ENCODE assay signal across 8 cellular contexts in genomic region chr20:3820901-3821727, GRCh38. TPM values are rescaled to one million over a fixed set of nuclear protein-coding genes. Genes with fewer than 3 reads are reported as not detected.
DNase-seq lines count a peak whose midpoint lies in the region; TF ChIP-seq lines count a peak whose summit lies in the region.

No MANE protein-coding gene starts in this region.

- peak overlapping the region; percentile 98 for H3K27ac ChIP-seq in effector memory CD4-positive, alpha-beta T cell (ENCODE audit: insufficient read depth, low read length, poor library complexity, severe bottlenecking)
- peak overlapping the region; percentile 97 for H3K27ac ChIP-seq in neutrophil

- DNase-seq in GM06990 (ENCODE audit: extremely low read depth, insufficient read length) (no peak), RKO (ENCODE audit: low spot score) (no peak), mesenteric fat pad (ENCODE audit: low spot score) (no peak), epidermal melanocyte (ENCODE audit: insufficient read length, low spot score) (no peak)
- DNase-seq in Jurkat, Clone E6-1 (ENCODE audit: low read depth, low spot score), result no peak
- no peak for DNase-seq in effector memory CD4-positive, alpha-beta T cell
- no peak for DNase-seq in activated CD4-positive, alpha-beta T cell treated with anti-CD3 and anti-CD28 coated beads, Interleukin-2, amount 50 U/mL, for 48 hours

- TF ChIP-seq CTCF in GM06990 (IDR thresholded peaks at IDR 0.05; ENCODE audit: insufficient read depth, low read length, poor library complexity, severe bottlenecking) (no peak), neutrophil (IDR thresholded peaks at IDR 0.05) (no peak)

- H3K4me3 ChIP-seq in GM06990 (replicated peaks; ENCODE audit: low read depth, low read length) (peak overlapping the region; percentile 86), neutrophil (ENCODE audit: low read depth in 1 of 2, low read length in 1 of 2) (peak overlapping the region; percentile 96)
- peak overlapping the region; percentile 83 for H3K4me3 ChIP-seq in Jurkat, Clone E6-1 (ENCODE audit: low read length)
- peak overlapping the region; percentile 73 for H3K4me3 ChIP-seq in effector memory CD4-positive, alpha-beta T cell (ENCODE audit: insufficient read depth, low read depth, low read length, poor library complexity, severe bottlenecking)

- H3K36me3 ChIP-seq in GM06990 (ENCODE audit: control insufficient read depth, insufficient read depth, low read length), result peaks cover 11% of the 10 kb centered on the region
- peaks cover 21% of the 10 kb centered on the region for H3K36me3 ChIP-seq in effector memory CD4-positive, alpha-beta T cell (ENCODE audit: control insufficient read depth, insufficient read depth, low read length)
- peaks cover 21% of the 10 kb centered on the region for H3K36me3 ChIP-seq in neutrophil

- peaks cover 21% of the 10 kb centered on the region for H3K4me1 ChIP-seq in effector memory CD4-positive, alpha-beta T cell (ENCODE audit: control insufficient read depth, insufficient read depth, low read length, poor library complexity, severe bottlenecking)
- H3K4me1 ChIP-seq in neutrophil (ENCODE audit: control insufficient read depth in 1 of 2, insufficient read depth in 1 of 2, low read depth in 1 of 2, low read length in 1 of 2), result peaks cover 16% of the 10 kb centered on the region in 2 experiments

- H3K9me3 ChIP-seq in effector memory CD4-positive, alpha-beta T cell (ENCODE audit: control insufficient read depth, low read length), result no peaks in the 10 kb centered on the region
- no peaks in the 10 kb centered on the region for H3K9me3 ChIP-seq in neutrophil

- H3K27me3 ChIP-seq in GM06990 (replicated peaks; ENCODE audit: control insufficient read depth, insufficient read depth, low read length) (no peaks in the 10 kb centered on the region), neutrophil (no peaks in the 10 kb centered on the region)
- no peaks in the 10 kb centered on the region for H3K27me3 ChIP-seq in effector memory CD4-positive, alpha-beta T cell (replicated peaks; ENCODE audit: control insufficient read depth, insufficient read depth, low read length, poor library complexity, severe bottlenecking)

RNA-seq across cellular contexts. Expression of gene AP5S1, which starts 0.8 kb away (rescaled TPM):
- polyA plus RNA-seq in Jurkat, Clone E6-1 (2012; ENCODE audit: insufficient read depth, insufficient read length), result 15.1 TPM
- total RNA-seq in mesenteric fat pad, result 13.2 TPM

RNA-seq across cellular contexts. Expression of gene CDC25B, which starts 25.0 kb away (rescaled TPM):
- 78.9 TPM for polyA plus RNA-seq in Jurkat, Clone E6-1 (2012; ENCODE audit: insufficient read depth, insufficient read length)
- 18.0 TPM for total RNA-seq in mesenteric fat pad

RNA-seq across cellular contexts. Expression of gene MAVS, which starts 25.5 kb away (rescaled TPM):
- 8.5 TPM for polyA plus RNA-seq in Jurkat, Clone E6-1 (2012; ENCODE audit: insufficient read depth, insufficient read length)
- total RNA-seq in mesenteric fat pad, result 43.5 TPM

RNA-seq across cellular contexts. Expression of gene CENPB, which starts 34.6 kb away (rescaled TPM):
- polyA plus RNA-seq in Jurkat, Clone E6-1 (2012; ENCODE audit: insufficient read depth, insufficient read length), result 64.2 TPM
- total RNA-seq in mesenteric fat pad, result 97.3 TPM

RNA-seq across cellular contexts. Expression of gene SPEF1, which starts 39.9 kb away (rescaled TPM):
- polyA plus RNA-seq in Jurkat, Clone E6-1 (2012; ENCODE audit: insufficient read depth, insufficient read length), result not detected
- total RNA-seq in mesenteric fat pad, result not detected
